ENCODE assay signal across 11 cellular contexts in the genomic region with DNA sequence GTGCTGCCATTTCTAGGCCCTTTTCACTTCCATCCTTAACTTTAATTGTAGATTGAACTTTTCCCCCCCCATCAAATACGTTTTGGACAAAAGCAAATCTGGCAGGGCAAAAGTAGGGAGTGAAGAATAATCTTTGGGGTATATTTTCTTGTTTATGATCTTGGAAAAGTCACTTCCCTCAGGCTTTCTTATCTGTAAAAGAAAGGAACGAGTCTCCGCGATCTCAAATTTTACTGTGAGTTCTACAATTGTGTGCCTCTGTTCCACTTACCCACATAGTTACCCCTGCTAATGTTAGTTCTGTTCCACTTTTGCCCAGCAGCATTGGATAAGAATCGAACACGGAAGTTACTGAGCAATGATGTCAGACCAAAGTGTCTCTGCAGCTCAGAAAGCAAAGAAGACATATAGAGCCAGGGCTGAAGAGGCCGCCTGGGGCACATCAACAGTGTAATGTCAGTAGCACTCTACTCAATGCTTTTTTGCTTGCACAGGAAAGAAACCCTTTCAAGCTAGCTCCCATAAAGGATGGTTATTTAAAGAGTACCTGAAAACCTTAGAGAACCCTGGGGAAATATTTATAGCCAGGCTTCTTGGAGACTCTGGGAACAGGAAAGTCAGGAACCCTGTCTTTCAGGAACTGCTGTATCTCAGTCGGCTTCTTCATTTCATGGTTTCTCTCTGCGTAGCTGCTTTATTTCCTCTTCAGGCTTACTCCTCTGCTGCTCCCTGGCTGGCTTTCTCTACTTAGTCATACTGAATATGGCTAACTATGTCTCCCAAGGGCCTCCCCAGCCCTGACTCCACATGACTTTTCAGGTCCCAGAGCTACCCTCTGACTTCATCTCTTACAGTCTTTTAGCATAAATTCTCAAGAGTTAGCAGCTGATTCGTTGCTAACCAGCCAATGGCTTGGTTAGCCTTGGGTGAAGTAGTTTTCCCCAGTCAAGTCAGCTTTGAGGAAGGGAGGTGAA.
A peak's percentile ranks its signal among the peaks of the same experiment; 100 is the strongest.
DNase-seq lines count a peak whose midpoint lies in the region; ATAC-seq, FAIRE-seq and TF ChIP-seq lines count a peak whose summit lies in the region.
"Had no signal": no experiment of that assay in that cellular context is flagged by ENCODE, and none has a peak within 500 bp of the region (broad histone marks: within the 10 kb centered on the region; RNA-seq: fewer than 3 reads in every experiment).

No MANE protein-coding gene starts in this region.

- peak; percentile 68 for ATAC-seq in activated CD8-positive, alpha-beta T cell treated with anti-CD3 and anti-CD28 coated beads for 36 hours
- no peak for ATAC-seq in activated CD8-positive, alpha-beta T cell treated with anti-CD3 and anti-CD28 coated beads, Interleukin-2, amount 10 ng/mL, durations not matched to agents 7 days and 5 days
- ATAC-seq in HG03139 (IDR thresholded peaks at IDR 0.05; ENCODE audit: unreplicated experiment), result peak; percentile 78
- ATAC-seq in stimulated activated effector memory CD8-positive, alpha-beta T cell treated with anti-CD3 and anti-CD28 coated beads, Interleukin-12 subunit alpha, Interleukin-12 subunit beta, amount 100 ng/mL, for 72 hours, result peak; percentile 78

- no peaks in the 10 kb centered on the region for H3K27me3 ChIP-seq in endothelial cell of umbilical vein (ENCODE audit: control insufficient read depth in 2 of 2, insufficient read depth in 2 of 2, low read length in 2 of 2)

- POLR2A ChIA-PET in activated CD8-positive, alpha-beta T cell treated with anti-CD3 and anti-CD28 coated beads for 36 hours (lab: Charles Lee), result interaction anchor here (0.6 kb wide), 1 partner anchor 124 kb away, joined by 3 read pairs; the partner anchor contains the start of gene FAM3C
- POLR2A ChIA-PET in activated CD8-positive, alpha-beta T cell treated with anti-CD3 and anti-CD28 coated beads, Interleukin-2, amount 10 ng/mL, durations not matched to agents 7 days and 5 days (lab: Charles Lee), result no interaction called here
- POLR2A ChIA-PET in endothelial cell of umbilical vein (lab: Charles Lee) (no interaction called here), RWPE1 (lab: Yijun Ruan, JAX; ENCODE audit: low non-redundant PET) (no interaction called here)

- no TSS peak for BruUV-seq in endothelial cell of umbilical vein (replicated peaks; lab: Mats Ljungman, UMichigan)

- no peaks in the 10 kb centered on the region for H4K20me1 ChIP-seq in endothelial cell of umbilical vein (replicated peaks; ENCODE audit: control insufficient read depth, extremely low read depth, insufficient read depth, low read length)

- H3K9me1 ChIP-seq in endothelial cell of umbilical vein (replicated peaks; ENCODE audit: control insufficient read depth, extremely low read depth, insufficient read depth, low read length), result no peaks in the 10 kb centered on the region

- no peak for TF ChIP-seq CTCF in activated CD8-positive, alpha-beta T cell treated with anti-CD3 and anti-CD28 coated beads for 36 hours (IDR thresholded peaks at IDR 0.05)
- TF ChIP-seq CTCF in endothelial cell of umbilical vein (IDR thresholded peaks at IDR 0.05; ENCODE audit: extremely low read depth in 1 of 2, insufficient read depth in 1 of 2, low read depth in 1 of 2, low read length in 2 of 2) (no peak), RWPE1 (conservative IDR thresholded peaks at IDR 0.05; ENCODE audit: low read depth) (no peak)

- no peaks in the 10 kb centered on the region for H3K9me3 ChIP-seq in endothelial cell of umbilical vein (replicated peaks; ENCODE audit: control insufficient read depth, insufficient read depth, low read length)

- DNase-seq in activated CD8-positive, alpha-beta T cell treated with anti-CD3 and anti-CD28 coated beads for 36 hours, result peak; percentile 30
- DNase-seq in activated CD8-positive, alpha-beta T cell treated with anti-CD3 and anti-CD28 coated beads, Interleukin-2, amount 10 ng/mL, durations not matched to agents 7 days and 5 days, result no peak
- no peak for DNase-seq in endothelial cell of umbilical vein (ENCODE audit: low read depth, low spot score)
- no peak for DNase-seq in stimulated activated effector memory CD8-positive, alpha-beta T cell treated with anti-CD3 and anti-CD28 coated beads, Interleukin-12 subunit alpha, Interleukin-12 subunit beta, amount 100 ng/mL, for 72 hours (ENCODE audit: low spot score in 2 of 2)
- DNase-seq in DMS53 (lab: John Stamatoyannopoulos, UW), result no peak
- DNase-seq in NCI-H2081 (lab: John Stamatoyannopoulos, UW), result no peak
- DNase-seq in RWPE1 (ENCODE audit: low spot score), result no peak

- H3K36me3 Mint-ChIP-seq in activated CD8-positive, alpha-beta T cell treated with anti-CD3 and anti-CD28 coated beads for 36 hours (ENCODE audit: low read depth), result no peaks in the 10 kb centered on the region
- no peaks in the 10 kb centered on the region for H3K36me3 Mint-ChIP-seq in activated CD8-positive, alpha-beta T cell treated with anti-CD3 and anti-CD28 coated beads, Interleukin-2, amount 10 ng/mL, durations not matched to agents 7 days and 5 days (ENCODE audit: low read depth)
- no peaks in the 10 kb centered on the region for H3K36me3 Mint-ChIP-seq in stimulated activated effector memory CD8-positive, alpha-beta T cell treated with anti-CD3 and anti-CD28 coated beads, Interleukin-12 subunit alpha, Interleukin-12 subunit beta, amount 100 ng/mL, for 72 hours
- H3K36me3 Mint-ChIP-seq: brain had no signal

- H3K27ac ChIP-seq in endothelial cell of umbilical vein (ENCODE audit: insufficient read depth, low read depth, low read length) (no peak overlapping the region), RWPE1 (no peak overlapping the region)
- H3K27ac ChIP-seq: SK-N-MC had no signal

- intact Hi-C loops in activated CD8-positive, alpha-beta T cell treated with anti-CD3 and anti-CD28 coated beads for 36 hours (cut with micrococcal nuclease), result no loop called here
- intact Hi-C loops in endothelial cell of umbilical vein (cut with micrococcal nuclease), result no loop called here

- no peak for TF ChIP-seq POLR2A in endothelial cell of umbilical vein (IDR thresholded peaks at IDR 0.05; ENCODE audit: low read depth, low read length)

- CTCF ChIA-PET in activated CD8-positive, alpha-beta T cell treated with anti-CD3 and anti-CD28 coated beads for 36 hours (lab: Charles Lee), result interaction anchor here (1.1 to 1.7 kb wide), 2 partner anchors 8 to 153 kb away, joined by 3 to 6 read pairs; no protein-coding TSS in a partner anchor
- CTCF ChIA-PET in activated CD8-positive, alpha-beta T cell treated with anti-CD3 and anti-CD28 coated beads, Interleukin-2, amount 10 ng/mL, durations not matched to agents 7 days and 5 days (lab: Charles Lee), result interaction anchor here (0.9 to 1.4 kb wide), 4 partner anchors 10 to 150 kb away, joined by 3 to 4 read pairs (median 3); no protein-coding TSS in a partner anchor
- CTCF ChIA-PET in endothelial cell of umbilical vein (lab: Charles Lee), result interaction anchor here (1.2 to 1.4 kb wide), 3 partner anchors 27 to 153 kb away, joined by 3 to 5 read pairs (median 4); partner anchors contain the start of gene FAM3C
- CTCF ChIA-PET in RWPE1 (lab: Yijun Ruan, JAX), result interaction anchor here (0.6 kb wide), 3 partner anchors 134 to 924 kb away, joined by 3 to 5 read pairs (median 5); no protein-coding TSS in a partner anchor

- peak overlapping the region; percentile 18 for H3K27ac Mint-ChIP-seq in activated CD8-positive, alpha-beta T cell treated with anti-CD3 and anti-CD28 coated beads for 36 hours
- no peak overlapping the region for H3K27ac Mint-ChIP-seq in activated CD8-positive, alpha-beta T cell treated with anti-CD3 and anti-CD28 coated beads, Interleukin-2, amount 10 ng/mL, durations not matched to agents 7 days and 5 days
- H3K27ac Mint-ChIP-seq in stimulated activated effector memory CD8-positive, alpha-beta T cell treated with anti-CD3 and anti-CD28 coated beads, Interleukin-12 subunit alpha, Interleukin-12 subunit beta, amount 100 ng/mL, for 72 hours, result no peak overlapping the region
- H3K27ac Mint-ChIP-seq: stimulated activated naive CD8-positive, alpha-beta T cell treated with anti-CD3 and anti-CD28 coated beads, Interleukin-15, Interleukin-2, amounts not matched to agents 100 ng/mL and 50 ng/mL, for 24 hours had no signal

- H3K4me2 ChIP-seq in endothelial cell of umbilical vein (ENCODE audit: insufficient read depth, low read length), result no peak overlapping the region

- H3K27me3 Mint-ChIP-seq in activated CD8-positive, alpha-beta T cell treated with anti-CD3 and anti-CD28 coated beads for 36 hours, result no peaks in the 10 kb centered on the region
- peaks cover 3% of the 10 kb centered on the region for H3K27me3 Mint-ChIP-seq in activated CD8-positive, alpha-beta T cell treated with anti-CD3 and anti-CD28 coated beads, Interleukin-2, amount 10 ng/mL, durations not matched to agents 7 days and 5 days (ENCODE audit: low read depth)
- H3K27me3 Mint-ChIP-seq: brain had no signal

- peak overlapping the region; percentile 9 for H2AFZ ChIP-seq in endothelial cell of umbilical vein (ENCODE audit: low read depth, low read length)

- H3K9me3 Mint-ChIP-seq in activated CD8-positive, alpha-beta T cell treated with anti-CD3 and anti-CD28 coated beads for 36 hours, result no peaks in the 10 kb centered on the region
- no peaks in the 10 kb centered on the region for H3K9me3 Mint-ChIP-seq in activated CD8-positive, alpha-beta T cell treated with anti-CD3 and anti-CD28 coated beads, Interleukin-2, amount 10 ng/mL, durations not matched to agents 7 days and 5 days (ENCODE audit: insufficient read depth)
- peaks cover 9% of the 10 kb centered on the region for H3K9me3 Mint-ChIP-seq in stimulated activated effector memory CD8-positive, alpha-beta T cell treated with anti-CD3 and anti-CD28 coated beads, Interleukin-12 subunit alpha, Interleukin-12 subunit beta, amount 100 ng/mL, for 72 hours
- H3K9me3 Mint-ChIP-seq: brain had no signal

- no peak overlapping the region for H3K9ac ChIP-seq in endothelial cell of umbilical vein (replicated peaks; ENCODE audit: extremely low read depth, insufficient read depth, low read length)

- no peak for FAIRE-seq in endothelial cell of umbilical vein (lab: Jason Lieb, UNC)

- H3K36me3 ChIP-seq in endothelial cell of umbilical vein (ENCODE audit: control insufficient read depth in 2 of 2, extremely low read depth in 1 of 2, insufficient read depth in 2 of 2, low read length in 2 of 2), result no peaks in the 10 kb centered on the region

- no peak overlapping the region for H3K4me3 Mint-ChIP-seq in activated CD8-positive, alpha-beta T cell treated with anti-CD3 and anti-CD28 coated beads for 36 hours
- H3K4me3 Mint-ChIP-seq in activated CD8-positive, alpha-beta T cell treated with anti-CD3 and anti-CD28 coated beads, Interleukin-2, amount 10 ng/mL, durations not matched to agents 7 days and 5 days, result no peak overlapping the region
- H3K4me3 Mint-ChIP-seq in stimulated activated effector memory CD8-positive, alpha-beta T cell treated with anti-CD3 and anti-CD28 coated beads, Interleukin-12 subunit alpha, Interleukin-12 subunit beta, amount 100 ng/mL, for 72 hours, result no peak overlapping the region
- H3K4me3 Mint-ChIP-seq: brain; stimulated activated naive CD8-positive, alpha-beta T cell treated with anti-CD3 and anti-CD28 coated beads, Interleukin-15, Interleukin-2, amounts not matched to agents 100 ng/mL and 50 ng/mL, for 24 hours had no signal

- no peaks in the 10 kb centered on the region for H3K4me1 ChIP-seq in endothelial cell of umbilical vein (ENCODE audit: control insufficient read depth, extremely low read depth, insufficient read depth, low read length)

- dilution Hi-C loops in endothelial cell of umbilical vein (cut with MboI; ENCODE audit: extremely low pct_ligation_motif_present, low sequenced_read_pairs), result no loop called here

- no peaks in the 10 kb centered on the region for H3K79me2 ChIP-seq in endothelial cell of umbilical vein (ENCODE audit: control insufficient read depth, insufficient read depth, low read length)

- no peak overlapping the region for H3K4me3 ChIP-seq in endothelial cell of umbilical vein (replicated peaks in 1 of 3; ENCODE audit: insufficient read depth in 1 of 3, low read depth in 1 of 3, low read length in 3 of 3)
- H3K4me3 ChIP-seq: SK-N-MC had no signal

- peaks cover 7% of the 10 kb centered on the region for H3K4me1 Mint-ChIP-seq in activated CD8-positive, alpha-beta T cell treated with anti-CD3 and anti-CD28 coated beads for 36 hours (ENCODE audit: low read depth)
- peaks cover 12% of the 10 kb centered on the region for H3K4me1 Mint-ChIP-seq in activated CD8-positive, alpha-beta T cell treated with anti-CD3 and anti-CD28 coated beads, Interleukin-2, amount 10 ng/mL, durations not matched to agents 7 days and 5 days (ENCODE audit: low read depth)
- H3K4me1 Mint-ChIP-seq in stimulated activated effector memory CD8-positive, alpha-beta T cell treated with anti-CD3 and anti-CD28 coated beads, Interleukin-12 subunit alpha, Interleukin-12 subunit beta, amount 100 ng/mL, for 72 hours, result peaks cover 22% of the 10 kb centered on the region
- H3K4me1 Mint-ChIP-seq: brain had no signal
